In genomic region chr2:218368621-218369153, GRCh38 we compare ENCODE assay signal across 8 cellular contexts.
A peak's percentile ranks its signal among the peaks of the same experiment; 100 is the strongest.
DNase-seq lines count a peak whose midpoint lies in the region; ATAC-seq, FAIRE-seq and TF ChIP-seq lines count a peak whose summit lies in the region.

No MANE protein-coding gene starts in this region.

- H3K4me2 ChIP-seq in BLaER1 treated with 17β-estradiol and CSF1 and Interleukin-3, amounts not matched to agents 10 nM and 100 nM, result peak overlapping the region; percentile 84 to 99 (median 90)

- H3K9ac ChIP-seq in BLaER1 treated with 17β-estradiol and CSF1 and Interleukin-3, amounts not matched to agents 10 nM and 100 nM, result peak overlapping the region; percentile 82 to 96 (median 85)

- no peak for TF ChIP-seq CTCF in cardiac fibroblast (IDR thresholded peaks at IDR 0.05; ENCODE audit: low read depth, low read length)

- FAIRE-seq in urothelium cell line (lab: Jason Lieb, UNC), result no peak

- H3K4me3 ChIP-seq in BLaER1 treated with 17β-estradiol and CSF1 and Interleukin-3, amounts not matched to agents 10 nM and 100 nM, result peak overlapping the region; percentile 43 to 72 (median 63); a peak in 19 of 20 replicates
- no peak overlapping the region for H3K4me3 ChIP-seq in cardiac fibroblast (replicated peaks in 1 of 2; ENCODE audit: low read depth in 2 of 2, low read length in 2 of 2)
- peak overlapping the region; percentile 2 to 60 for H3K4me3 ChIP-seq in muscle layer of duodenum (ENCODE audit: low read depth in 1 of 2, low read length in 2 of 2)

- DNase-seq in HuH-7 (ENCODE audit: low spot score) (peak; percentile 69), cardiac fibroblast (ENCODE audit: low read depth in 2 of 2) (peak; percentile 9 to 29), urothelium cell line (ENCODE audit: low spot score) (no peak)

- peaks cover 69 to 99% (median 92%) of the 10 kb centered on the region in 10 experiments for H3K4me1 ChIP-seq in BLaER1 treated with 17β-estradiol and CSF1 and Interleukin-3, amounts not matched to agents 10 nM and 100 nM
- H3K4me1 ChIP-seq in muscle layer of duodenum (ENCODE audit: control insufficient read depth in 1 of 2, insufficient read depth in 2 of 2, low read length in 2 of 2), result peaks cover 3 to 12% of the 10 kb centered on the region in 2 donors

- H4K20me1 ChIP-seq in BLaER1 treated with 17β-estradiol and CSF1 and Interleukin-3, amounts not matched to agents 10 nM and 100 nM, result no peaks in the 10 kb centered on the region

- H3K27ac ChIP-seq in BLaER1 treated with 17β-estradiol and CSF1 and Interleukin-3, amounts not matched to agents 10 nM and 100 nM, result peak overlapping the region; percentile 90 to 99 (median 92)
- peak overlapping the region; percentile 52 for H3K27ac ChIP-seq in muscle layer of duodenum (ENCODE audit: low read length)

- ATAC-seq in GM19455 (IDR thresholded peaks at IDR 0.05; ENCODE audit: unreplicated experiment) (no peak), GM21528 (IDR thresholded peaks at IDR 0.05; ENCODE audit: low FRiP score, unreplicated experiment) (no peak), HG02798 (IDR thresholded peaks at IDR 0.05; ENCODE audit: poor library complexity, unreplicated experiment) (no peak)

- peaks cover 0 to 5% (median 0%) of the 10 kb centered on the region in 11 experiments; a peak in 2 of 22 replicates for H3K36me3 ChIP-seq in BLaER1 treated with 17β-estradiol and CSF1 and Interleukin-3, amounts not matched to agents 10 nM and 100 nM
- no peaks in the 10 kb centered on the region for H3K36me3 ChIP-seq in muscle layer of duodenum (ENCODE audit: control insufficient read depth in 1 of 2, insufficient read depth in 2 of 2, low read length in 2 of 2)

- H3K27me3 ChIP-seq in BLaER1 treated with 17β-estradiol and CSF1 and Interleukin-3, amounts not matched to agents 10 nM and 100 nM, result no peaks in the 10 kb centered on the region
- H3K27me3 ChIP-seq in muscle layer of duodenum (ENCODE audit: low read depth, low read length), result no peaks in the 10 kb centered on the region

- H3K9me3 ChIP-seq in BLaER1 treated with 17β-estradiol and CSF1 and Interleukin-3, amounts not matched to agents 10 nM and 100 nM (replicated peaks in 1 of 11), result peaks cover 0 to 8% (median 7%) of the 10 kb centered on the region in 11 experiments; a peak in 16 of 22 replicates
- H3K9me3 ChIP-seq in muscle layer of duodenum (ENCODE audit: control insufficient read depth in 1 of 2, low read length in 2 of 2), result peaks cover 0 to 6% of the 10 kb centered on the region in 2 donors

Comparison
In these comparisons a context has a peak if more than half of its experiments do, and no peak if none do; other contexts are left out.
1. H3K4me3 ChIP-seq: peak in BLaER1 treated with 17β-estradiol and CSF1 and Interleukin-3, amounts not matched to agents 10 nM and 100 nM (10 of 10) and muscle layer of duodenum (2 of 2); none in cardiac fibroblast (0 of 2).